Comparison of ENCODE assay signal across 8 cellular contexts in genomic region chr12:122067966-122068365, GRCh38. TPM values are rescaled to one million over a fixed set of nuclear protein-coding genes. Genes with fewer than 3 reads are reported as not detected.
DNase-seq lines count a peak whose midpoint lies in the region; ATAC-seq and TF ChIP-seq lines count a peak whose summit lies in the region.

No MANE protein-coding gene starts in this region.

- no peaks in the 10 kb centered on the region for H3K36me3 Mint-ChIP-seq in activated CD4-positive, alpha-beta memory T cell treated with anti-CD3 and anti-CD28 coated beads for 36 hours

- H3K27me3 Mint-ChIP-seq in activated CD4-positive, alpha-beta memory T cell treated with anti-CD3 and anti-CD28 coated beads for 36 hours: no peaks in the 10 kb centered on the region

- H3K27ac ChIP-seq in heart right ventricle (no peak overlapping the region), liver (ENCODE audit: low read depth in 1 of 2, low read length in 2 of 2) (peak overlapping the region; percentile 32 to 64)

- H3K4me3 ChIP-seq in heart right ventricle (no peak overlapping the region), liver (ENCODE audit: low read depth in 1 of 3, low read length in 3 of 3) (no peak overlapping the region)

- DNase-seq in heart right ventricle: peak; percentile 46 to 48
- DNase-seq in Right ventricle myocardium superior: no peak
- peak; percentile 53 for DNase-seq in activated CD4-positive, alpha-beta memory T cell treated with anti-CD3 and anti-CD28 coated beads for 36 hours
- no peak for DNase-seq in head of caudate nucleus
- DNase-seq in DMS114 treated with DMSO at 0.1 percent for 48 hours (lab: John Stamatoyannopoulos, UW; ENCODE audit: unreplicated experiment): no peak
- DNase-seq in effector CD8-positive, alpha-beta T cell (lab: John Stamatoyannopoulos, UW): no peak

- TF ChIP-seq CTCF in heart right ventricle (IDR thresholded peaks at IDR 0.05) (no peak), liver (IDR thresholded peaks at IDR 0.05; ENCODE audit: low read depth, low read length, missing input control) (no peak)

- no peaks in the 10 kb centered on the region for H3K9me3 Mint-ChIP-seq in activated CD4-positive, alpha-beta memory T cell treated with anti-CD3 and anti-CD28 coated beads for 36 hours

- ATAC-seq in heart right ventricle: no peak
- ATAC-seq in Right ventricle myocardium superior (ENCODE audit: poor library complexity): no peak
- peak; percentile 92 for ATAC-seq in HG03064 (IDR thresholded peaks at IDR 0.05; ENCODE audit: low read depth, unreplicated experiment)

- H3K36me3 ChIP-seq in heart right ventricle: no peaks in the 10 kb centered on the region
- no peaks in the 10 kb centered on the region for H3K36me3 ChIP-seq in liver (ENCODE audit: control insufficient read depth in 4 of 4, insufficient read depth in 3 of 4, low read depth in 1 of 4, low read length in 3 of 4)

- H3K4me1 ChIP-seq in heart right ventricle: peaks cover 12 to 51% (median 44%) of the 10 kb centered on the region in 9 donors
- peaks cover 12 to 27% (median 19%) of the 10 kb centered on the region in 4 donors for H3K4me1 ChIP-seq in liver (ENCODE audit: control insufficient read depth in 4 of 4, insufficient read depth in 4 of 4, low read length in 3 of 4)

- CTCF ChIA-PET in activated CD4-positive, alpha-beta memory T cell treated with anti-CD3 and anti-CD28 coated beads for 36 hours (lab: Charles Lee): interaction anchor here (0.9 to 4.7 kb wide), 3 partner anchors 11 to 55 kb away, joined by 3 to 25 read pairs (median 14); partner anchors contain the start of gene MLXIP

- intact Hi-C loops in heart right ventricle (cut with DNase I) (no loop called here), Right ventricle myocardium superior (cut with DNase I) (no loop called here), head of caudate nucleus (cut with DNase I) (no loop called here)
- intact Hi-C loops in activated CD4-positive, alpha-beta memory T cell treated with anti-CD3 and anti-CD28 coated beads for 36 hours (cut with micrococcal nuclease): no loop called here

- no peak overlapping the region for H3K27ac Mint-ChIP-seq in activated CD4-positive, alpha-beta memory T cell treated with anti-CD3 and anti-CD28 coated beads for 36 hours

- H3K9me3 ChIP-seq in heart right ventricle: no peaks in the 10 kb centered on the region
- no peaks in the 10 kb centered on the region for H3K9me3 ChIP-seq in liver (ENCODE audit: control insufficient read depth in 4 of 4, low read length in 3 of 4)

- H3K4me3 Mint-ChIP-seq in activated CD4-positive, alpha-beta memory T cell treated with anti-CD3 and anti-CD28 coated beads for 36 hours: peak overlapping the region; percentile 14

- 40 to 54% methylated on average over 13 of the region's 13 CpGs for WGBS in heart right ventricle, 2 donors
- WGBS in liver: 21% methylated on average over 13 of the region's 13 CpGs

- POLR2A ChIA-PET in activated CD4-positive, alpha-beta memory T cell treated with anti-CD3 and anti-CD28 coated beads for 36 hours (lab: Charles Lee): no interaction called here

- H3K27me3 ChIP-seq in heart right ventricle: no peaks in the 10 kb centered on the region
- H3K27me3 ChIP-seq in liver (ENCODE audit: control insufficient read depth in 4 of 4, insufficient read depth in 4 of 4, low read length in 3 of 4): no peaks in the 10 kb centered on the region

- peak overlapping the region; percentile 31 to 52 for H3K9ac ChIP-seq in liver (ENCODE audit: low read depth in 1 of 2, low read length in 2 of 2)

- H3K4me1 Mint-ChIP-seq in activated CD4-positive, alpha-beta memory T cell treated with anti-CD3 and anti-CD28 coated beads for 36 hours (ENCODE audit: low read depth): peaks cover 10% of the 10 kb centered on the region

- TF ChIP-seq RAD21 in liver (IDR thresholded peaks at IDR 0.05): peak; percentile 23 to 31

TF ChIP-seq in liver, 16 proteins besides CTCF, POLR2A, EP300 and RAD21:
- TF ChIP-seq REST (IDR thresholded peaks at IDR 0.05) (no peak), NR2F2 (IDR thresholded peaks at IDR 0.05) (no peak), GABPA (IDR thresholded peaks at IDR 0.05 in 1 of 2, conservative IDR thresholded peaks at IDR 0.05 in 1 of 2) (no peak), YY1 (IDR thresholded peaks at IDR 0.05) (peak; percentile 23), JUND (IDR thresholded peaks at IDR 0.05) (no peak), RXRA (IDR thresholded peaks at IDR 0.05) (peak; percentile 47 to 70), ZBTB33 (IDR thresholded peaks at IDR 0.05) (no peak), ATF3 (IDR thresholded peaks at IDR 0.05) (no peak), FOXA2 (IDR thresholded peaks at IDR 0.05) (peak; percentile 54), MAX (IDR thresholded peaks at IDR 0.05) (peak; percentile 48), HNF4G (IDR thresholded peaks at IDR 0.05) (no peak), HNF4A (conservative IDR thresholded peaks at IDR 0.05) (peak in 1 of 2 donors; percentile 47), SP1 (IDR thresholded peaks at IDR 0.05) (peak; percentile 30), TAF1 (conservative IDR thresholded peaks at IDR 0.05) (no peak), EGR1 (IDR thresholded peaks at IDR 0.05; ENCODE audit: low read depth in 2 of 2) (no peak), FOXA1 (IDR thresholded peaks at IDR 0.05) (no peak)

RNA-seq across cellular contexts. Expression of gene MLXIP, which starts 10.6 kb away (rescaled TPM):
- 10 to 100 TPM; 17.3 to 37.9 (median 20.9) TPM for total RNA-seq in heart right ventricle
- 10 to 100 TPM; 11.5 to 26.6 TPM for polyA plus RNA-seq in heart right ventricle
- 22.6 TPM for total RNA-seq in Right ventricle myocardium superior
- total RNA-seq in activated CD4-positive, alpha-beta memory T cell treated with anti-CD3 and anti-CD28 coated beads for 36 hours: 10 to 100 TPM; 17.5 to 19.6 TPM
- total RNA-seq in liver: 10 to 100 TPM; 10.6 to 19.5 TPM
- polyA plus RNA-seq in liver: 10 to 100 TPM; 10.6 to 11.4 TPM

RNA-seq across cellular contexts. Expression of gene BCL7A, which starts 46.3 kb away (rescaled TPM):
- total RNA-seq in heart right ventricle: 10 to 100 TPM; 13.2 to 25.7 (median 16.2) TPM
- polyA plus RNA-seq in heart right ventricle: 1 to 10 TPM; 3.4 to 4.9 TPM
- total RNA-seq in Right ventricle myocardium superior: 15.1 TPM
- total RNA-seq in activated CD4-positive, alpha-beta memory T cell treated with anti-CD3 and anti-CD28 coated beads for 36 hours: 1 to 10 TPM; 3.6 to 4.0 TPM
- total RNA-seq in liver: 1 to 10 TPM; 5.9 to 8.3 TPM
- 1 to 10 TPM; 3.5 to 4.0 TPM for polyA plus RNA-seq in liver

Comparison
In these comparisons a context has a peak if more than half of its experiments do, and no peak if none do; other contexts are left out.
1. DNase-seq: peak in heart right ventricle (2 of 2) and activated CD4-positive, alpha-beta memory T cell treated with anti-CD3 and anti-CD28 coated beads for 36 hours (single experiment); none in Right ventricle myocardium superior (single experiment), head of caudate nucleus (0 of 42), DMS114 treated with DMSO at 0.1 percent for 48 hours (single experiment) and effector CD8-positive, alpha-beta T cell (single experiment).
2. H3K27ac ChIP-seq: peak in liver (2 of 2); none in heart right ventricle (0 of 10).